9 cellular contexts compared by ENCODE assay signal in genomic region chr3:169295126-169295525, GRCh38.
DNase-seq lines count a peak whose midpoint lies in the region; TF ChIP-seq lines count a peak whose summit lies in the region.
"Had no signal": no experiment of that assay in that cellular context is flagged by ENCODE, and none has a peak within 500 bp of the region (broad histone marks: within the 10 kb centered on the region; RNA-seq: fewer than 3 reads in every experiment).

No MANE protein-coding gene starts in this region.

- no peaks in the 10 kb centered on the region for H3K36me3 Mint-ChIP-seq in nephron (ENCODE audit: low read depth)

- no peak overlapping the region for H3K27ac Mint-ChIP-seq in nephron

- no peak overlapping the region for H3K4me3 Mint-ChIP-seq in nephron

- TF ChIP-seq CTCF in GM10266 (IDR thresholded peaks at IDR 0.05; ENCODE audit: control insufficient read depth, insufficient read depth, low read depth, missing control alignments) (peak; percentile 30), cardiac fibroblast (IDR thresholded peaks at IDR 0.05; ENCODE audit: low read depth, low read length) (peak; percentile 51), nephron (IDR thresholded peaks at IDR 0.05; ENCODE audit: unreplicated experiment in 3 of 3) (peak in 2 of 3 experiments; percentile 16 to 24)

- peaks cover 11% of the 10 kb centered on the region for H3K4me1 Mint-ChIP-seq in nephron

- no peaks in the 10 kb centered on the region for H3K9me3 Mint-ChIP-seq in nephron

- H3K27me3 Mint-ChIP-seq in nephron (ENCODE audit: low read depth), result no peaks in the 10 kb centered on the region

- DNase-seq in GM10266 (ENCODE audit: extremely low spot score), result no peak
- DNase-seq in LoVo (ENCODE audit: low spot score), result peak; percentile 20
- peak; percentile 62 to 67 for DNase-seq in cardiac fibroblast (ENCODE audit: low read depth in 2 of 2)
- no peak for DNase-seq in GM03348 (ENCODE audit: low spot score)
- no peak for DNase-seq in SW480 (ENCODE audit: low spot score)
- DNase-seq in superior temporal gyrus (ENCODE audit: extremely low spot score), result no peak
- DNase-seq: activated effector memory CD4-positive, alpha-beta T cell treated with anti-CD3 and anti-CD28 coated beads, Interleukin-2, amount 50 U/mL, for 16 hours had no signal

- no peak overlapping the region for H3K4me3 ChIP-seq in cardiac fibroblast (replicated peaks in 1 of 2; ENCODE audit: low read depth in 2 of 2, low read length in 2 of 2)
- H3K4me3 ChIP-seq: SJCRH30 had no signal

Comparison
In these comparisons a context has a peak if more than half of its experiments do, and no peak if none do; other contexts are left out.
1. DNase-seq: peak in LoVo (single experiment) and cardiac fibroblast (2 of 2); none in GM10266 (single experiment), GM03348 (single experiment), SW480 (single experiment) and superior temporal gyrus (single experiment).
2. Peak in every context shown above with its lines, with median percentiles within 50 percentile points of each other: CTCF ChIP-seq.